27 cellular contexts compared by ENCODE assay signal in genomic region chr10:121919666-121920065, GRCh38. TPM values are rescaled to one million over a fixed set of nuclear protein-coding genes. Genes with fewer than 3 reads are reported as not detected.
DNase-seq lines count a peak whose midpoint lies in the region; ATAC-seq and TF ChIP-seq lines count a peak whose summit lies in the region.
"Had no signal": no experiment of that assay in that cellular context is flagged by ENCODE, and none has a peak within 500 bp of the region (broad histone marks: within the 10 kb centered on the region; RNA-seq: fewer than 3 reads in every experiment).

No MANE protein-coding gene starts in this region.

- no peaks in the 10 kb centered on the region for H3K27me3 Mint-ChIP-seq in progenitor cell of endocrine pancreas

- no peaks in the 10 kb centered on the region for H3K9me3 Mint-ChIP-seq in progenitor cell of endocrine pancreas (ENCODE audit: low read depth)

- ATAC-seq in GM19328 (IDR thresholded peaks at IDR 0.05; ENCODE audit: unreplicated experiment), result peak; percentile 76
- ATAC-seq in GM21576 (IDR thresholded peaks at IDR 0.05; ENCODE audit: unreplicated experiment), result peak; percentile 84
- ATAC-seq in HG03439 (IDR thresholded peaks at IDR 0.05; ENCODE audit: unreplicated experiment), result peak; percentile 55
- ATAC-seq: heart left ventricle, left cardiac atrium, psoas muscle had no signal

- H3K27me3 ChIP-seq in effector memory CD4-positive, alpha-beta T cell (replicated peaks; ENCODE audit: control insufficient read depth, insufficient read depth, low read length, poor library complexity, severe bottlenecking), result no peaks in the 10 kb centered on the region
- H3K27me3 ChIP-seq: heart left ventricle, neutrophil, stomach, tibial artery had no signal

- no peaks in the 10 kb centered on the region for H3K36me3 ChIP-seq in effector memory CD4-positive, alpha-beta T cell (ENCODE audit: control insufficient read depth, insufficient read depth, low read length)

- no peaks in the 10 kb centered on the region for H3K9me3 ChIP-seq in effector memory CD4-positive, alpha-beta T cell (ENCODE audit: control insufficient read depth, low read length)
- H3K9me3 ChIP-seq: heart left ventricle, neutrophil, psoas muscle, stomach, tibial artery had no signal

- DNase-seq in progenitor cell of endocrine pancreas (ENCODE audit: low spot score, unreplicated experiment), result no peak
- no peak for DNase-seq in kidney glomerular epithelial cell (lab: John Stamatoyannopoulos, UW)
- DNase-seq in activated CD4-positive, alpha-beta T cell treated with anti-CD3 and anti-CD28 coated beads for 4 hours, result no peak
- no peak for DNase-seq in effector memory CD4-positive, alpha-beta T cell
- DNase-seq: activated CD4-positive, alpha-beta T cell treated with anti-CD3 and anti-CD28 coated beads for 1 hour; activated gamma-delta T cell; cerebellar nuclear complex; EL; H7; heart left ventricle; KG1; left cardiac atrium; mammary epithelial cell; MV-4-11; NCI-H187; NCI-H2171 treated with DMSO at 0.1 percent for 48 hours; NCI-H526; psoas muscle; stomach; T-helper 1 cell; tibial artery had no signal

- no peaks in the 10 kb centered on the region for H3K4me1 ChIP-seq in effector memory CD4-positive, alpha-beta T cell (ENCODE audit: control insufficient read depth, insufficient read depth, low read length, poor library complexity, severe bottlenecking)
- H3K4me1 ChIP-seq: tibial artery had no signal

- peaks cover 11% of the 10 kb centered on the region for H3K4me1 Mint-ChIP-seq in progenitor cell of endocrine pancreas (ENCODE audit: low read depth)
- H3K4me1 Mint-ChIP-seq: CD14-positive monocyte had no signal

- no peak overlapping the region for H3K27ac ChIP-seq in effector memory CD4-positive, alpha-beta T cell (ENCODE audit: insufficient read depth, low read length, poor library complexity, severe bottlenecking)
- H3K27ac ChIP-seq: epithelial cell of prostate, heart left ventricle, neutrophil, psoas muscle, stomach, tibial artery had no signal

- TF ChIP-seq CTCF in progenitor cell of endocrine pancreas (IDR thresholded peaks at IDR 0.05; ENCODE audit: unreplicated experiment), result no peak

- no peak overlapping the region for H3K4me3 Mint-ChIP-seq in progenitor cell of endocrine pancreas (ENCODE audit: low read depth)
- H3K4me3 Mint-ChIP-seq: CD14-positive monocyte had no signal

- H3K4me3 ChIP-seq in effector memory CD4-positive, alpha-beta T cell (ENCODE audit: insufficient read depth, low read depth, low read length, poor library complexity, severe bottlenecking), result no peak overlapping the region
- H3K4me3 ChIP-seq: heart left ventricle, psoas muscle, stomach, tibial artery had no signal

- H3K27ac Mint-ChIP-seq in progenitor cell of endocrine pancreas, result peak overlapping the region; percentile 45

- peaks cover 29% of the 10 kb centered on the region for H3K36me3 Mint-ChIP-seq in progenitor cell of endocrine pancreas (ENCODE audit: insufficient read depth)

RNA-seq across cellular contexts. Expression of gene ATE1, which starts 8.2 kb away (rescaled TPM):
- total RNA-seq in progenitor cell of endocrine pancreas, result 40.8 and 41.0 TPM in 2 replicates

RNA-seq across cellular contexts. Expression of gene NSMCE4A, which starts 55.4 kb away (rescaled TPM):
- total RNA-seq in progenitor cell of endocrine pancreas, result 57.9 and 58.2 TPM in 2 replicates
